In genomic region chr9:97023505-97023904, GRCh38 we compare ENCODE assay signal across 3 cellular contexts. TPM values are rescaled to one million over a fixed set of nuclear protein-coding genes. Genes with fewer than 3 reads are reported as not detected.
"Had no signal": no experiment of that assay in that cellular context is flagged by ENCODE, and none has a peak within 500 bp of the region (broad histone marks: within the 10 kb centered on the region; RNA-seq: fewer than 3 reads in every experiment).

No MANE protein-coding gene starts in this region.

RNA-seq across cellular contexts. Expression of gene CTSV, which starts 15.4 kb away (rescaled TPM):
- total RNA-seq: aorta, ascending aorta, cardiac septum had no signal
